ENCODE assay signal across 33 cellular contexts in the genomic region with DNA sequence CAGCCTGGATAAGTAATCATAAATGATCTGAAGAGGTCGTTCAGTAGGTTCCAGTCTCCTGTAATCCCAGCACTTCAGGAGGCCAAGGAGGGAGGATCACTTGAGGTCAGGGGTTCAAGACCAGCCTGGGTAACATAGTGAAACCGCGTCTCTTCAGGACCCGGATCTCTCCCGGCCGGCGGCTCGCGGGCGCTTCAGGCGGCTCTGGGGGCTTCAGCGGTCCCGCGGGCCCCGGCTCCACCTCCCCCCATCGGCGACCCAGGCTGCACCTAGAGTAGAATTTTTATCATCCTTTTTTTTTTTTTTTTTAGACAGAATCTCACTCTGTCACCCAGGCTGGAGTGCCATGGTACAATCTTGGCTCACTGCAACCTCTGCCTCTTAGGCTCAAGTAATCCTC.
"Had no signal": no experiment of that assay in that cellular context is flagged by ENCODE, and none has a peak within 500 bp of the region (broad histone marks: within the 10 kb centered on the region; RNA-seq: fewer than 3 reads in every experiment).

No MANE protein-coding gene starts in this region.

- H3K9ac ChIP-seq: KMS-11 had no signal

- DNase-seq: Karpas-422, Kasumi-1, MG63, MM.1S, NCI-H1048, NCI-H1092, NCI-H1092 treated with DMSO at 0.1 percent for 48 hours, NCI-H1105, NCI-H1105 treated with DMSO at 0.1 percent for 48 hours, NCI-H1417, NCI-H1417 treated with DMSO at 0.1 percent for 48 hours, NCI-H1436, NCI-H1436 treated with DMSO at 0.1 percent for 48 hours, NCI-H146, NCI-H1694, NCI-H1694 treated with DMSO at 0.1 percent for 48 hours, NCI-H187, NCI-H187 treated with DMSO at 0.1 percent for 48 hours, NCI-H1930, NCI-H2029, NCI-H2029 treated with DMSO at 0.1 percent for 48 hours, NCI-H2081, NCI-H2081 treated with DMSO at 0.1 percent for 48 hours, NCI-H2107, NCI-H2171, NCI-H2171 treated with DMSO at 0.1 percent for 48 hours, NCI-H2227 treated with DMSO at 0.1 percent for 48 hours, NCI-H226, NCI-H345, NCI-H446, NCI-H446 treated with DMSO at 0.1 percent for 48 hours, NCI-H510A had no signal

- H3K9me3 ChIP-seq: MG63 had no signal

- H3K4me3 ChIP-seq: MG63 had no signal

- H3K4me2 ChIP-seq: KMS-11 had no signal

- H3K36me3 ChIP-seq: MG63 had no signal

- H3K27me3 ChIP-seq: MG63 had no signal

- H3K27ac ChIP-seq: KMS-11 had no signal
